23 cellular contexts compared by ENCODE assay signal in genomic region chr1:53313556-53313955, GRCh38. TPM values are rescaled to one million over a fixed set of nuclear protein-coding genes. Genes with fewer than 3 reads are reported as not detected.
DNase-seq lines count a peak whose midpoint lies in the region; ATAC-seq and TF ChIP-seq lines count a peak whose summit lies in the region.
"Had no signal": no experiment of that assay in that cellular context is flagged by ENCODE, and none has a peak within 500 bp of the region (broad histone marks: within the 10 kb centered on the region; RNA-seq: fewer than 3 reads in every experiment).

No MANE protein-coding gene starts in this region.

- DNase-seq in RWPE1 (ENCODE audit: low spot score) (no peak), memory B cell (ENCODE audit: low spot score in 2 of 2) (no peak), osteoblast (ENCODE audit: insufficient read length, low spot score, missing footprints) (peak; percentile 32), NCI-H1694 treated with DMSO at 0.1 percent for 48 hours (lab: John Stamatoyannopoulos, UW) (no peak), LoVo (ENCODE audit: low spot score) (no peak), Calu3 (no peak)
- no peak for DNase-seq in stimulated activated CD4-positive, alpha-beta T cell treated with anti-CD3 and anti-CD28 coated beads, Interleukin-15, amount 100 ng/mL, for 24 hours
- DNase-seq: BE2C; CD4-positive, alpha-beta T cell; COR-L47; DMS 273 treated with DMSO at 0.1 percent for 48 hours; GM23248; KG1; MV-4-11; NCI-H1105 treated with DMSO at 0.1 percent for 48 hours; NCI-H2081 treated with DMSO at 0.1 percent for 48 hours; NCI-H2171 treated with DMSO at 0.1 percent for 48 hours; NCI-H524 treated with DMSO at 0.1 percent for 48 hours; NCI-H82; Right ventricle myocardium superior had no signal

- peaks cover 85% of the 10 kb centered on the region for H3K4me1 Mint-ChIP-seq in brain
- peaks cover 15% of the 10 kb centered on the region for H3K4me1 Mint-ChIP-seq in memory B cell
- no peaks in the 10 kb centered on the region for H3K4me1 Mint-ChIP-seq in Calu3 (ENCODE audit: low read depth, unreplicated experiment)

- H3K4me3 Mint-ChIP-seq in brain (no peak overlapping the region), memory B cell (no peak overlapping the region), Calu3 (ENCODE audit: low read depth, unreplicated experiment) (no peak overlapping the region)
- H3K4me3 Mint-ChIP-seq: CD4-positive, alpha-beta T cell had no signal

- no peaks in the 10 kb centered on the region for H4K20me1 ChIP-seq in osteoblast (ENCODE audit: insufficient read depth, low read length)

- H3K9me3 Mint-ChIP-seq in brain (no peaks in the 10 kb centered on the region), memory B cell (no peaks in the 10 kb centered on the region), Calu3 (ENCODE audit: low read depth, unreplicated experiment) (no peaks in the 10 kb centered on the region)
- H3K9me3 Mint-ChIP-seq: CD4-positive, alpha-beta T cell had no signal

- POLR2A ChIA-PET in RWPE1 (lab: Yijun Ruan, JAX; ENCODE audit: low non-redundant PET) = no interaction called here

- H3K27ac ChIP-seq in RWPE1 (peak overlapping the region; percentile 45), osteoblast (ENCODE audit: low read depth, low read length) (no peak overlapping the region)
- H3K27ac ChIP-seq: GM23248 had no signal

- H3K4me2 ChIP-seq in osteoblast (ENCODE audit: insufficient read depth, low read length) = no peak overlapping the region

- H3K27me3 ChIP-seq in osteoblast (ENCODE audit: insufficient read depth, low read length) = no peaks in the 10 kb centered on the region
- H3K27me3 ChIP-seq: BE2C had no signal

- intact Hi-C loops in Calu3 (cut with micrococcal nuclease; ENCODE audit: unreplicated experiment) = no loop called here

- peak overlapping the region; percentile 59 to 98 (median 73) for H3K27ac Mint-ChIP-seq in brain
- peak overlapping the region; percentile 30 for H3K27ac Mint-ChIP-seq in memory B cell
- no peak overlapping the region for H3K27ac Mint-ChIP-seq in Calu3 (ENCODE audit: unreplicated experiment)
- H3K27ac Mint-ChIP-seq: CD4-positive, alpha-beta T cell had no signal

- H3K27me3 Mint-ChIP-seq in brain (no peaks in the 10 kb centered on the region), memory B cell (no peaks in the 10 kb centered on the region), Calu3 (ENCODE audit: unreplicated experiment) (no peaks in the 10 kb centered on the region)
- H3K27me3 Mint-ChIP-seq: CD4-positive, alpha-beta T cell had no signal

- H3K4me1 ChIP-seq in osteoblast (ENCODE audit: insufficient read depth, low read length) = no peaks in the 10 kb centered on the region

- no peak overlapping the region for H2AFZ ChIP-seq in osteoblast (ENCODE audit: low read length)
- H2AFZ ChIP-seq: GM23248 had no signal

- no peak overlapping the region for H3K4me3 ChIP-seq in osteoblast (ENCODE audit: insufficient read depth, low read length)
- H3K4me3 ChIP-seq: GM23248 had no signal

- BruUV-seq in Calu3 (replicated peaks; lab: Mats Ljungman, UMichigan) = no TSS peak

- no peaks in the 10 kb centered on the region for H3K36me3 ChIP-seq in osteoblast (ENCODE audit: insufficient read depth, low read length)

- ATAC-seq in memory B cell (ENCODE audit: low read depth) = no peak
- ATAC-seq: HCT116, Panc1 had no signal

- H3K36me3 Mint-ChIP-seq in brain (no peaks in the 10 kb centered on the region), memory B cell (no peaks in the 10 kb centered on the region), Calu3 (ENCODE audit: insufficient read depth, unreplicated experiment) (peaks cover 28% of the 10 kb centered on the region)

- H3K79me2 ChIP-seq in osteoblast (ENCODE audit: insufficient read depth, low read length) = no peaks in the 10 kb centered on the region

- no peak for TF ChIP-seq CTCF in RWPE1 (conservative IDR thresholded peaks at IDR 0.05; ENCODE audit: low read depth)
- no peak for TF ChIP-seq CTCF in brain (conservative IDR thresholded peaks at IDR 0.05)
- no peak for TF ChIP-seq CTCF in osteoblast (IDR thresholded peaks at IDR 0.05; ENCODE audit: extremely low read depth, low read depth, low read length)
- no peak for TF ChIP-seq CTCF in Calu3 (IDR thresholded peaks at IDR 0.05; ENCODE audit: unreplicated experiment)

- CTCF ChIA-PET in RWPE1 (lab: Yijun Ruan, JAX) (interaction anchor here (0.6 kb wide), 1 partner anchor 58 kb away, joined by 3 read pairs; no protein-coding TSS in a partner anchor), Calu3 (lab: Charles Lee) (no interaction called here)

- no peaks in the 10 kb centered on the region for H3K9me3 ChIP-seq in osteoblast (ENCODE audit: low read depth, low read length)
- H3K9me3 ChIP-seq: BE2C had no signal

RNA-seq across cellular contexts. Expression of gene LRP8, which starts 14.3 kb away (rescaled TPM):
- polyA plus RNA-seq in brain (ENCODE audit: insufficient read depth, low read depth, low replicate concordance) = 17.4 TPM
- total RNA-seq in osteoblast (8.3 and 11.2 TPM in 2 replicates), Calu3 (2022) (84.1 and 104 TPM in 2 replicates)
